In the genomic region with DNA sequence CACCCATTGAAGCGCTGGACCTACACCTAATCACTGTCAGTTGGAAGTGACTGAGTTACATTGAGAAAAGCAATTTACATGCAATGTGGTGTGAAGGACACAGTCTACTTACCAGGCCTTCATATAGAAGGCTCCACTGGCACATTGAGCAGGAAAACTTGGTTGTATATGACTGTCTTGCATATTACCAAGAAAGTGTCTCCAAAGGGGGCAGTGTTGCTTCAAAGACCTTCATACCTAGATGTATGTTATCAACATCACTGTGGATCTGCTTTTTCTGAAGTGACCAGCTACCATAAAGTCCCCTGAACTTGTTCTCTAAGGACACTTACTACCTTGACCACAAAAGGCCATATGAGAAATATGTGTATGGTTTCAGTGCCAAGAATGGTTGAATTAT, we compare ENCODE assay signal across 9 cellular contexts.
A peak's percentile ranks its signal among the peaks of the same experiment; 100 is the strongest.
DNase-seq lines count a peak whose midpoint lies in the region; ATAC-seq, FAIRE-seq and TF ChIP-seq lines count a peak whose summit lies in the region.
"Had no signal": no experiment of that assay in that cellular context is flagged by ENCODE, and none has a peak within 500 bp of the region (broad histone marks: within the 10 kb centered on the region; RNA-seq: fewer than 3 reads in every experiment).

No MANE protein-coding gene starts in this region.

- H3K27me3 ChIP-seq in HepG2 (ENCODE audit: control insufficient read depth in 1 of 2, insufficient read depth in 2 of 2, low read length in 2 of 2) (no peaks in the 10 kb centered on the region), right lobe of liver (no peaks in the 10 kb centered on the region)

- no peaks in the 10 kb centered on the region for H3K79me2 ChIP-seq in HepG2 (ENCODE audit: insufficient read depth, low read length)

- peaks cover 16% of the 10 kb centered on the region for H3K36me3 Mint-ChIP-seq in activated naive CD8-positive, alpha-beta T cell
- no peaks in the 10 kb centered on the region for H3K36me3 Mint-ChIP-seq in HFFc6 (ENCODE audit: low read depth)

- in situ Hi-C loops in HepG2 (cut with HindIII; ENCODE audit: extremely low pct_ligation_motif_present, low pct_unique_long_range_greater_than_20kb), result no loop called here

- H3K4me3 Mint-ChIP-seq in activated naive CD8-positive, alpha-beta T cell, result peak overlapping the region; percentile 38
- H3K4me3 Mint-ChIP-seq in HFFc6, result no peak overlapping the region

- H4K20me1 ChIP-seq in HepG2 (ENCODE audit: insufficient read depth, low read length), result no peaks in the 10 kb centered on the region

- H3K4me3 ChIP-seq in HepG2 (replicated peaks in 1 of 3; ENCODE audit: insufficient read depth in 1 of 3, low read depth in 2 of 3, low read length in 3 of 3) (no peak overlapping the region), right lobe of liver (no peak overlapping the region)

- no TSS peak for BruUV-seq in HepG2 (replicated peaks; lab: Mats Ljungman, UMichigan)

- intact Hi-C loops in HepG2 (cut with micrococcal nuclease; ENCODE audit: unreplicated experiment), result no loop called here
- intact Hi-C loops in right lobe of liver (cut with DNase I), result no loop called here

- no peaks in the 10 kb centered on the region for H3K27me3 Mint-ChIP-seq in activated naive CD8-positive, alpha-beta T cell
- H3K27me3 Mint-ChIP-seq in HFFc6 (ENCODE audit: insufficient read depth), result no peaks in the 10 kb centered on the region

- H3K36me3 ChIP-seq in HepG2 (replicated peaks in 1 of 2; ENCODE audit: control insufficient read depth in 1 of 2, insufficient read depth in 2 of 2, low read length in 2 of 2), result no peaks in the 10 kb centered on the region
- no peaks in the 10 kb centered on the region for H3K36me3 ChIP-seq in right lobe of liver

- TF ChIP-seq EP300 in HepG2 (IDR thresholded peaks at IDR 0.05; ENCODE audit: low read depth in 2 of 2, low read length in 2 of 2), result no peak
- no peak for TF ChIP-seq EP300 in HepG2 (CRISPR knock-in tag; IDR thresholded peaks at IDR 0.05; ENCODE audit: borderline replicate concordance)

- H3K4me2 ChIP-seq in HepG2 (ENCODE audit: low read depth, low read length), result no peak overlapping the region

- no peaks in the 10 kb centered on the region for H3K9me3 Mint-ChIP-seq in activated naive CD8-positive, alpha-beta T cell (ENCODE audit: low read depth)
- H3K9me3 Mint-ChIP-seq in HFFc6, result peaks cover 26% of the 10 kb centered on the region

- peaks cover 69% of the 10 kb centered on the region for H3K4me1 Mint-ChIP-seq in activated naive CD8-positive, alpha-beta T cell (ENCODE audit: low read depth)
- H3K4me1 Mint-ChIP-seq in HFFc6 (ENCODE audit: low read depth), result no peaks in the 10 kb centered on the region

- H3K9me3 ChIP-seq in HepG2 (ENCODE audit: low read length), result no peaks in the 10 kb centered on the region
- H3K9me3 ChIP-seq in right lobe of liver, result no peaks in the 10 kb centered on the region

- POLR2A ChIA-PET in HepG2 (lab: Yijun Ruan, JAX), result no interaction called here

- TF ChIP-seq POLR2A in HepG2 (IDR thresholded peaks at IDR 0.05; ENCODE audit: insufficient read depth in 1 of 2, low read depth in 2 of 2, low read length in 2 of 2) (no peak), right lobe of liver (IDR thresholded peaks at IDR 0.05) (no peak)

- TF ChIP-seq CTCF in HepG2 (CRISPR knock-in tag; IDR thresholded peaks at IDR 0.05) (0 out of 2 replicates have a peak, but pooled peaks have one; percentile 8), right lobe of liver (IDR thresholded peaks at IDR 0.05) (no peak), HFFc6 (IDR thresholded peaks at IDR 0.05) (no peak)

- TF ChIP-seq RAD21 in HepG2 (CRISPR knock-in tag; IDR thresholded peaks at IDR 0.05), result no peak

- no peak overlapping the region for H3K9ac ChIP-seq in HepG2 (ENCODE audit: insufficient read depth, low read depth, low read length)

- ATAC-seq in HepG2 (peak; percentile 61; the same call in 2 of the 3 replicates), right lobe of liver (no peak), HG03521 (IDR thresholded peaks at IDR 0.05; ENCODE audit: unreplicated experiment) (peak; percentile 65), HG03520 (IDR thresholded peaks at IDR 0.05; ENCODE audit: unreplicated experiment) (no peak)

- H3K27ac ChIP-seq in HepG2 (ENCODE audit: extremely low read length, insufficient read depth, low read length), result no peak overlapping the region
- H3K27ac ChIP-seq in right lobe of liver, result no peak overlapping the region

- DNase-seq in HepG2 (ENCODE audit: low spot score) (no peak), right lobe of liver (no peak), NCI-H146 (lab: John Stamatoyannopoulos, UW) (no peak), HFFc6 (no peak)
- DNase-seq in stimulated activated naive CD4-positive, alpha-beta T cell treated with Interleukin-2 at 50 U/mL for 16 hours (lab: John Stamatoyannopoulos, UW), result peak; percentile 6
- DNase-seq: NCI-H2107 had no signal

- CTCF ChIA-PET in HepG2 (lab: Yijun Ruan, JAX; ENCODE audit: low intra/inter-chr PET ratio, low total read pairs), result no interaction called here

- H3K27ac Mint-ChIP-seq in activated naive CD8-positive, alpha-beta T cell, result peak overlapping the region; percentile 86
- no peak overlapping the region for H3K27ac Mint-ChIP-seq in HFFc6

- H2AFZ ChIP-seq in HepG2 (ENCODE audit: low read length), result no peak overlapping the region

- FAIRE-seq in HepG2 (lab: Jason Lieb, UNC), result no peak

- no peaks in the 10 kb centered on the region for H3K4me1 ChIP-seq in HepG2 (ENCODE audit: insufficient read depth, low read length)
- no peaks in the 10 kb centered on the region for H3K4me1 ChIP-seq in right lobe of liver

- WGBS in HepG2 (ENCODE audit: low lambda C conversion rate), result 64% methylated on average over 1 of the region's 1 CpG
- 80% methylated on average over 1 of the region's 1 CpG for WGBS in right lobe of liver (ENCODE audit: insufficient coverage, low coverage, low lambda C conversion rate, missing lambda C conversion rate)

TF ChIP-seq in HepG2, 621 proteins besides CTCF, POLR2A, EP300 and RAD21:
- TF ChIP-seq ZFY (CRISPR knock-in tag; IDR thresholded peaks at IDR 0.05) (no peak), YEATS4 (CRISPR knock-in tag; IDR thresholded peaks at IDR 0.05; ENCODE audit: borderline replicate concordance) (no peak), ZNF678 (CRISPR knock-in tag; IDR thresholded peaks at IDR 0.05) (no peak), SP5 (CRISPR knock-in tag; IDR thresholded peaks at IDR 0.05; ENCODE audit: borderline replicate concordance, low read depth) (no peak), JUN (CRISPR knock-in tag; IDR thresholded peaks at IDR 0.05) (no peak), SRSF4 (IDR thresholded peaks at IDR 0.05; ENCODE audit: low read depth, low read length, poor library complexity, severe bottlenecking) (no peak), PHF21A (CRISPR knock-in tag; IDR thresholded peaks at IDR 0.05) (no peak), ZNF674 (CRISPR knock-in tag; IDR thresholded peaks at IDR 0.05; ENCODE audit: low read depth) (no peak), ZNF333 (CRISPR knock-in tag; IDR thresholded peaks at IDR 0.05; ENCODE audit: borderline replicate concordance) (no peak), ZNF589 (CRISPR knock-in tag; conservative IDR thresholded peaks at IDR 0.05) (no peak), ZNF660 (CRISPR knock-in tag; IDR thresholded peaks at IDR 0.05; ENCODE audit: borderline replicate concordance, low read depth) (no peak), ZSCAN30 (CRISPR knock-in tag; IDR thresholded peaks at IDR 0.05) (no peak), ZNF20 (CRISPR knock-in tag; IDR thresholded peaks at IDR 0.05) (no peak), GZF1 (CRISPR knock-in tag; IDR thresholded peaks at IDR 0.05) (no peak), BRCA1 (CRISPR knock-in tag; IDR thresholded peaks at IDR 0.05) (no peak)

Comparison
In these comparisons a context has a peak if more than half of its experiments do, and no peak if none do; other contexts are left out.
1. ATAC-seq: peak in HepG2 (single experiment) and HG03521 (single experiment); none in right lobe of liver (0 of 4) and HG03520 (single experiment).